1 cellular context compared by ENCODE assay signal in the genomic region with DNA sequence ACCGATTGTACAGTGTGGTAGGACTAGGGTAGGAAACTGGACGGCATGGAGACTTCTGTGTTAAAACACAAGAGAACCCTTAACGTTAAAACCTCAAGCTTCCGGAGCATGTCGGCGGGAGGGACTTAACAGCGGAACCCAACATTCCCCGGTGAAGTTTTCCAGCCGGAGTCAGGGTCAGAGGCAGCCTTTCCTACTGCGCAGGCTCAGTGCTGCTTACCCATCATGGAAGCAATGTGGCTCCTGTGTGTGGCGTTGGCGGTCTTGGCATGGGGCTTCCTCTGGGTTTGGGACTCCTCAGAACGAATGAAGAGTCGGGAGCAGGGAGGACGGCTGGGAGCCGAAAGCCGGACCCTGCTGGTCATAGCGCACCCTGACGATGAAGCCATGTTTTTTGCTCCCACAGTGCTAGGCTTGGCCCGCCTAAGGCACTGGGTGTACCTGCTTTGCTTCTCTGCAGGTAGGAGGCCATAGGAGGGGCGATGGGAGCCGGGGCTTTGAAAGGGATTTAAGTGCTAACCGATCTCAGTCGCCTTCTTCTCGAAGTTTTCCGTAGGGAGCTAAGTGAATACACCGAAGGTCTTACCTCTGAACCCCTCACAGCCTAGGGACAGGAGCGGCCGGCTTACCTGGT.
TF ChIP-seq lines count a peak whose summit lies in the region.

A gene (plus strand): TSS at position 209 of the 634 bp plus-strand sequence. CDS start 17 bp downstream, at position 226.

TF ChIP-seq in HepG2, 621 proteins besides CTCF, POLR2A, EP300 and RAD21 (continued from another document and continues in another):
- TF ChIP-seq, protein P1, sequence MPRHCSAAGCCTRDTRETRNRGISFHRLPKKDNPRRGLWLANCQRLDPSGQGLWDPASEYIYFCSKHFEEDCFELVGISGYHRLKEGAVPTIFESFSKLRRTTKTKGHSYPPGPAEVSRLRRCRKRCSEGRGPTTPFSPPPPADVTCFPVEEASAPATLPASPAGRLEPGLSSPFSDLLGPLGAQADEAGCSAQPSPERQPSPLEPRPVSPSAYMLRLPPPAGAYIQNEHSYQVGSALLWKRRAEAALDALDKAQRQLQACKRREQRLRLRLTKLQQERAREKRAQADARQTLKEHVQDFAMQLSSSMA (CRISPR knock-in tag; IDR thresholded peaks at IDR 0.05) = peak; percentile 72; the same call in 1 of the 2 replicates
- TF ChIP-seq NBN (conservative IDR thresholded peaks at IDR 0.05) (no peak), ZNF547 (CRISPR knock-in tag; IDR thresholded peaks at IDR 0.05) (peak; percentile 34; the same call in 1 of the 2 replicates), ZNF33B (CRISPR knock-in tag; IDR thresholded peaks at IDR 0.05) (no peak), MED8 (CRISPR knock-in tag; IDR thresholded peaks at IDR 0.05; ENCODE audit: insufficient replicate concordance) (peak; percentile 65), PAX8 (CRISPR knock-in tag; IDR thresholded peaks at IDR 0.05; ENCODE audit: borderline replicate concordance) (0 out of 2 replicates have a peak, but pooled peaks have one; percentile 19), POLR2G (IDR thresholded peaks at IDR 0.05; ENCODE audit: low read depth, low read length) (peak; percentile 96), ASH2L (IDR thresholded peaks at IDR 0.05; ENCODE audit: insufficient read length, low read depth, low read length) (peak; percentile 97), NRL (CRISPR knock-in tag; IDR thresholded peaks at IDR 0.05; ENCODE audit: borderline replicate concordance) (peak; percentile 60; the same call in 1 of the 2 replicates), ZFP90 (CRISPR knock-in tag; IDR thresholded peaks at IDR 0.05; ENCODE audit: borderline replicate concordance) (no peak), ZSCAN29 (CRISPR knock-in tag; conservative IDR thresholded peaks at IDR 0.05) (peak; percentile 85; the same call in 1 of the 2 replicates), ZNF317 (CRISPR knock-in tag; IDR thresholded peaks at IDR 0.05) (peak; percentile 64; the same call in 1 of the 2 replicates), NPAS2 (CRISPR knock-in tag; IDR thresholded peaks at IDR 0.05; ENCODE audit: borderline replicate concordance) (no peak), TAF15 (IDR thresholded peaks at IDR 0.05; ENCODE audit: low read depth, low read length, poor library complexity, severe bottlenecking) (no peak), FOXK1 (CRISPR knock-in tag; IDR thresholded peaks at IDR 0.05; ENCODE audit: borderline replicate concordance, low read depth) (peak; percentile 86; the same call in 1 of the 2 replicates), NCOA5 (CRISPR knock-in tag; IDR thresholded peaks at IDR 0.05) (no peak), ZNF30 (CRISPR knock-in tag; IDR thresholded peaks at IDR 0.05) (no peak), ZNF460 (CRISPR knock-in tag; IDR thresholded peaks at IDR 0.05; ENCODE audit: borderline replicate concordance) (no peak), MTF1 (CRISPR knock-in tag; IDR thresholded peaks at IDR 0.05) (no peak), JUN (CRISPR knock-in tag; IDR thresholded peaks at IDR 0.05) (no peak), ZNF816 (CRISPR knock-in tag; IDR thresholded peaks at IDR 0.05; ENCODE audit: borderline replicate concordance) (no peak), ZNF850 (CRISPR knock-in tag; conservative IDR thresholded peaks at IDR 0.05) (no peak), KAT8 (CRISPR knock-in tag; IDR thresholded peaks at IDR 0.05) (peak; percentile 96), ZNF354B (CRISPR knock-in tag; IDR thresholded peaks at IDR 0.05) (no peak), RFX3 (CRISPR knock-in tag; IDR thresholded peaks at IDR 0.05) (no peak), REL (CRISPR knock-in tag; conservative IDR thresholded peaks at IDR 0.05) (0 out of 2 replicates have a peak, but pooled peaks have one; percentile 33), YEATS2 (CRISPR knock-in tag; IDR thresholded peaks at IDR 0.05; ENCODE audit: borderline replicate concordance) (peak; percentile 90; the same call in 1 of the 2 replicates), ELF1 (CRISPR knock-in tag; IDR thresholded peaks at IDR 0.05) (peak; percentile 77), ZNF747 (CRISPR knock-in tag; IDR thresholded peaks at IDR 0.05; ENCODE audit: borderline replicate concordance) (0 out of 2 replicates have a peak, but pooled peaks have one; percentile 41), ZNF670 (CRISPR knock-in tag; IDR thresholded peaks at IDR 0.05; ENCODE audit: borderline replicate concordance) (no peak; the same call in 1 of the 2 replicates), RXRA (CRISPR knock-in tag; IDR thresholded peaks at IDR 0.05) (peak; percentile 68; the same call in 1 of the 2 replicates), JARID2 (CRISPR knock-in tag; IDR thresholded peaks at IDR 0.05; ENCODE audit: insufficient replicate concordance) (peak; percentile 78), DR1 (CRISPR knock-in tag; IDR thresholded peaks at IDR 0.05) (peak; percentile 87), IRF2 (CRISPR knock-in tag; IDR thresholded peaks at IDR 0.05) (peak; percentile 97), SOX6 (IDR thresholded peaks at IDR 0.05) (no peak), SOX6 (CRISPR knock-in tag; IDR thresholded peaks at IDR 0.05) (peak; percentile 77), SIX4 (CRISPR knock-in tag; IDR thresholded peaks at IDR 0.05) (no peak), ZBTB21 (CRISPR knock-in tag; IDR thresholded peaks at IDR 0.05) (peak; percentile 30; the same call in 1 of the 2 replicates)
- TF ChIP-seq, protein P2, sequence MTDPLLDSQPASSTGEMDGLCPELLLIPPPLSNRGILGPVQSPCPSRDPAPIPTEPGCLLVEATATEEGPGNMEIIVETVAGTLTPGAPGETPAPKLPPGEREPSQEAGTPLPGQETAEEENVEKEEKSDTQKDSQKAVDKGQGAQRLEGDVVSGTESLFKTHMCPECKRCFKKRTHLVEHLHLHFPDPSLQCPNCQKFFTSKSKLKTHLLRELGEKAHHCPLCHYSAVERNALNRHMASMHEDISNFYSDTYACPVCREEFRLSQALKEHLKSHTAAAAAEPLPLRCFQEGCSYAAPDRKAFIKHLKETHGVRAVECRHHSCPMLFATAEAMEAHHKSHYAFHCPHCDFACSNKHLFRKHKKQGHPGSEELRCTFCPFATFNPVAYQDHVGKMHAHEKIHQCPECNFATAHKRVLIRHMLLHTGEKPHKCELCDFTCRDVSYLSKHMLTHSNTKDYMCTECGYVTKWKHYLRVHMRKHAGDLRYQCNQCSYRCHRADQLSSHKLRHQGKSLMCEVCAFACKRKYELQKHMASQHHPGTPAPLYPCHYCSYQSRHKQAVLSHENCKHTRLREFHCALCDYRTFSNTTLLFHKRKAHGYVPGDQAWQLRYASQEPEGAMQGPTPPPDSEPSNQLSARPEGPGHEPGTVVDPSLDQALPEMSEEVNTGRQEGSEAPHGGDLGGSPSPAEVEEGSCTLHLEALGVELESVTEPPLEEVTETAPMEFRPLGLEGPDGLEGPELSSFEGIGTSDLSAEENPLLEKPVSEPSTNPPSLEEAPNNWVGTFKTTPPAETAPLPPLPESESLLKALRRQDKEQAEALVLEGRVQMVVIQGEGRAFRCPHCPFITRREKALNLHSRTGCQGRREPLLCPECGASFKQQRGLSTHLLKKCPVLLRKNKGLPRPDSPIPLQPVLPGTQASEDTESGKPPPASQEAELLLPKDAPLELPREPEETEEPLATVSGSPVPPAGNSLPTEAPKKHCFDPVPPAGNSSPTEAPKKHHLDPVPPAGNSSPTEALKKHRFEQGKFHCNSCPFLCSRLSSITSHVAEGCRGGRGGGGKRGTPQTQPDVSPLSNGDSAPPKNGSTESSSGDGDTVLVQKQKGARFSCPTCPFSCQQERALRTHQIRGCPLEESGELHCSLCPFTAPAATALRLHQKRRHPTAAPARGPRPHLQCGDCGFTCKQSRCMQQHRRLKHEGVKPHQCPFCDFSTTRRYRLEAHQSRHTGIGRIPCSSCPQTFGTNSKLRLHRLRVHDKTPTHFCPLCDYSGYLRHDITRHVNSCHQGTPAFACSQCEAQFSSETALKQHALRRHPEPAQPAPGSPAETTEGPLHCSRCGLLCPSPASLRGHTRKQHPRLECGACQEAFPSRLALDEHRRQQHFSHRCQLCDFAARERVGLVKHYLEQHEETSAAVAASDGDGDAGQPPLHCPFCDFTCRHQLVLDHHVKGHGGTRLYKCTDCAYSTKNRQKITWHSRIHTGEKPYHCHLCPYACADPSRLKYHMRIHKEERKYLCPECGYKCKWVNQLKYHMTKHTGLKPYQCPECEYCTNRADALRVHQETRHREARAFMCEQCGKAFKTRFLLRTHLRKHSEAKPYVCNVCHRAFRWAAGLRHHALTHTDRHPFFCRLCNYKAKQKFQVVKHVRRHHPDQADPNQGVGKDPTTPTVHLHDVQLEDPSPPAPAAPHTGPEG (CRISPR knock-in tag; IDR thresholded peaks at IDR 0.05) = peak; percentile 73; the same call in 1 of the 2 replicates
- TF ChIP-seq, protein P3, sequence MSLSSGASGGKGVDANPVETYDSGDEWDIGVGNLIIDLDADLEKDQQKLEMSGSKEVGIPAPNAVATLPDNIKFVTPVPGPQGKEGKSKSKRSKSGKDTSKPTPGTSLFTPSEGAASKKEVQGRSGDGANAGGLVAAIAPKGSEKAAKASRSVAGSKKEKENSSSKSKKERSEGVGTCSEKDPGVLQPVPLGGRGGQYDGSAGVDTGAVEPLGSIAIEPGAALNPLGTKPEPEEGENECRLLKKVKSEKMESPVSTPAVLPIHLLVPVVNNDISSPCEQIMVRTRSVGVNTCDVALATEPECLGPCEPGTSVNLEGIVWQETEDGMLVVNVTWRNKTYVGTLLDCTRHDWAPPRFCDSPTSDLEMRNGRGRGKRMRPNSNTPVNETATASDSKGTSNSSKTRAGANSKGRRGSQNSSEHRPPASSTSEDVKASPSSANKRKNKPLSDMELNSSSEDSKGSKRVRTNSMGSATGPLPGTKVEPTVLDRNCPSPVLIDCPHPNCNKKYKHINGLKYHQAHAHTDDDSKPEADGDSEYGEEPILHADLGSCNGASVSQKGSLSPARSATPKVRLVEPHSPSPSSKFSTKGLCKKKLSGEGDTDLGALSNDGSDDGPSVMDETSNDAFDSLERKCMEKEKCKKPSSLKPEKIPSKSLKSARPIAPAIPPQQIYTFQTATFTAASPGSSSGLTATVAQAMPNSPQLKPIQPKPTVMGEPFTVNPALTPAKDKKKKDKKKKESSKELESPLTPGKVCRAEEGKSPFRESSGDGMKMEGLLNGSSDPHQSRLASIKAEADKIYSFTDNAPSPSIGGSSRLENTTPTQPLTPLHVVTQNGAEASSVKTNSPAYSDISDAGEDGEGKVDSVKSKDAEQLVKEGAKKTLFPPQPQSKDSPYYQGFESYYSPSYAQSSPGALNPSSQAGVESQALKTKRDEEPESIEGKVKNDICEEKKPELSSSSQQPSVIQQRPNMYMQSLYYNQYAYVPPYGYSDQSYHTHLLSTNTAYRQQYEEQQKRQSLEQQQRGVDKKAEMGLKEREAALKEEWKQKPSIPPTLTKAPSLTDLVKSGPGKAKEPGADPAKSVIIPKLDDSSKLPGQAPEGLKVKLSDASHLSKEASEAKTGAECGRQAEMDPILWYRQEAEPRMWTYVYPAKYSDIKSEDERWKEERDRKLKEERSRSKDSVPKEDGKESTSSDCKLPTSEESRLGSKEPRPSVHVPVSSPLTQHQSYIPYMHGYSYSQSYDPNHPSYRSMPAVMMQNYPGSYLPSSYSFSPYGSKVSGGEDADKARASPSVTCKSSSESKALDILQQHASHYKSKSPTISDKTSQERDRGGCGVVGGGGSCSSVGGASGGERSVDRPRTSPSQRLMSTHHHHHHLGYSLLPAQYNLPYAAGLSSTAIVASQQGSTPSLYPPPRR (CRISPR knock-in tag; IDR thresholded peaks at IDR 0.05; ENCODE audit: borderline replicate concordance) = peak; percentile 50; the same call in 1 of the 2 replicates
- TF ChIP-seq, protein P4, sequence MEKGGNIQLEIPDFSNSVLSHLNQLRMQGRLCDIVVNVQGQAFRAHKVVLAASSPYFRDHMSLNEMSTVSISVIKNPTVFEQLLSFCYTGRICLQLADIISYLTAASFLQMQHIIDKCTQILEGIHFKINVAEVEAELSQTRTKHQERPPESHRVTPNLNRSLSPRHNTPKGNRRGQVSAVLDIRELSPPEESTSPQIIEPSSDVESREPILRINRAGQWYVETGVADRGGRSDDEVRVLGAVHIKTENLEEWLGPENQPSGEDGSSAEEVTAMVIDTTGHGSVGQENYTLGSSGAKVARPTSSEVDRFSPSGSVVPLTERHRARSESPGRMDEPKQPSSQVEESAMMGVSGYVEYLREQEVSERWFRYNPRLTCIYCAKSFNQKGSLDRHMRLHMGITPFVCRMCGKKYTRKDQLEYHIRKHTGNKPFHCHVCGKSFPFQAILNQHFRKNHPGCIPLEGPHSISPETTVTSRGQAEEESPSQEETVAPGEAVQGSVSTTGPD (CRISPR knock-in tag; IDR thresholded peaks at IDR 0.05) = 0 out of 2 replicates have a peak, but pooled peaks have one; percentile 41
- TF ChIP-seq, protein P5, sequence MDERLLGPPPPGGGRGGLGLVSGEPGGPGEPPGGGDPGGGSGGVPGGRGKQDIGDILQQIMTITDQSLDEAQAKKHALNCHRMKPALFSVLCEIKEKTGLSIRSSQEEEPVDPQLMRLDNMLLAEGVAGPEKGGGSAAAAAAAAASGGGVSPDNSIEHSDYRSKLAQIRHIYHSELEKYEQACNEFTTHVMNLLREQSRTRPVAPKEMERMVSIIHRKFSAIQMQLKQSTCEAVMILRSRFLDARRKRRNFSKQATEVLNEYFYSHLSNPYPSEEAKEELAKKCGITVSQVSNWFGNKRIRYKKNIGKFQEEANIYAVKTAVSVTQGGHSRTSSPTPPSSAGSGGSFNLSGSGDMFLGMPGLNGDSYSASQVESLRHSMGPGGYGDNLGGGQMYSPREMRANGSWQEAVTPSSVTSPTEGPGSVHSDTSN (CRISPR knock-in tag; IDR thresholded peaks at IDR 0.05) = no peak
- TF ChIP-seq, protein P6, sequence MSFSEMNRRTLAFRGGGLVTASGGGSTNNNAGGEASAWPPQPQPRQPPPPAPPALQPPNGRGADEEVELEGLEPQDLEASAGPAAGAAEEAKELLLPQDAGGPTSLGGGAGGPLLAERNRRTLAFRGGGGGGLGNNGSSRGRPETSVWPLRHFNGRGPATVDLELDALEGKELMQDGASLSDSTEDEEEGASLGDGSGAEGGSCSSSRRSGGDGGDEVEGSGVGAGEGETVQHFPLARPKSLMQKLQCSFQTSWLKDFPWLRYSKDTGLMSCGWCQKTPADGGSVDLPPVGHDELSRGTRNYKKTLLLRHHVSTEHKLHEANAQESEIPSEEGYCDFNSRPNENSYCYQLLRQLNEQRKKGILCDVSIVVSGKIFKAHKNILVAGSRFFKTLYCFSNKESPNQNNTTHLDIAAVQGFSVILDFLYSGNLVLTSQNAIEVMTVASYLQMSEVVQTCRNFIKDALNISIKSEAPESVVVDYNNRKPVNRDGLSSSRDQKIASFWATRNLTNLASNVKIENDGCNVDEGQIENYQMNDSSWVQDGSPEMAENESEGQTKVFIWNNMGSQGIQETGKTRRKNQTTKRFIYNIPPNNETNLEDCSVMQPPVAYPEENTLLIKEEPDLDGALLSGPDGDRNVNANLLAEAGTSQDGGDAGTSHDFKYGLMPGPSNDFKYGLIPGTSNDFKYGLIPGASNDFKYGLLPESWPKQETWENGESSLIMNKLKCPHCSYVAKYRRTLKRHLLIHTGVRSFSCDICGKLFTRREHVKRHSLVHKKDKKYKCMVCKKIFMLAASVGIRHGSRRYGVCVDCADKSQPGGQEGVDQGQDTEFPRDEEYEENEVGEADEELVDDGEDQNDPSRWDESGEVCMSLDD (CRISPR knock-in tag; IDR thresholded peaks at IDR 0.05; ENCODE audit: borderline replicate concordance) = no peak
